25 cellular contexts compared by ENCODE assay signal in the genomic region with DNA sequence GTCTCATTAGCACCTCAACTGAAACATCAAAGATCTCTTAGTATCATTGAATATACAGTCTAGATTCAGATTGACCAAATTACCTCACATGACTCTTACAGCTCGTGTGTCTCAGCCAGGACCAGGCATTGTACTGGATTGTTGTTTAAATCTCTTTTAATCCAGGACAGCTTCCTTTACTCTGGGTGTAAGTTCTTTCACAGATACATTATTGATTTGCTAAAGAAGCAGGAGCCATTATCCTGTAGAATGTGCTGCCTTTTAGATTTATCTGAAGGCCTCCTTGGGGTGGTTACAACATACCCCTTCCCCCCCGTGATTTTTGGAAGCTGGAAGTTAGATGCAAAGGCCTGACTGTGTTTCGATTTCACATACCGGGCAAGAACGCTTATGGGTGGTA.
"Had no signal": no experiment of that assay in that cellular context is flagged by ENCODE, and none has a peak within 500 bp of the region (broad histone marks: within the 10 kb centered on the region; RNA-seq: fewer than 3 reads in every experiment).

No MANE protein-coding gene starts in this region.

- H3K27ac ChIP-seq: breast epithelium, dorsolateral prefrontal cortex, esophagus muscularis mucosa, hepatocyte, left ventricle myocardium inferior, testis had no signal

- ATAC-seq: activated CD4-positive, alpha-beta T cell treated with anti-CD3 and anti-CD28 coated beads for 36 hours; activated T-helper 17 cell treated with anti-CD3 and anti-CD28 coated beads, Interleukin-2, amount 50 U/mL, for 72 hours; effector memory CD8-positive, alpha-beta T cell; sciatic nerve; stimulated activated naive B cell treated with anti-CD40 and anti-IgM and Interleukin-4, amounts not matched to agents 10 μg/mL and 1 μg/mL and 100 μg/mL, for 72 hours had no signal

- H3K4me3 ChIP-seq: breast epithelium, dorsolateral prefrontal cortex, esophagus muscularis mucosa, hepatocyte, left ventricle myocardium inferior, testis had no signal

- DNase-seq: activated B cell treated with CpG ODN at 0.5 μM for 24 hours; activated CD4-positive, alpha-beta T cell treated with anti-CD3 and anti-CD28 coated beads for 36 hours; activated CD4-positive, alpha-beta T cell treated with anti-CD3 and anti-CD28 coated beads, Interleukin-2, amount 50 U/mL, for 48 hours; activated naive CD8-positive, alpha-beta T cell treated with anti-CD3 and anti-CD28 coated beads for 36 hours; activated T-cell treated with anti-CD3 and anti-CD28 coated beads, Interleukin-2, amount 50 U/mL, for 1 hour; dorsolateral prefrontal cortex; effector memory CD8-positive, alpha-beta T cell; glutamatergic neuron; left ventricle myocardium inferior; midbrain; nucleus accumbens; posterior cingulate gyrus; small intestine; stimulated activated naive B cell treated with anti-CD40 and anti-IgM and Interleukin-4, amounts not matched to agents 10 μg/mL and 1 μg/mL and 100 μg/mL, for 72 hours; testis; trophoblast cell had no signal

- H2AFZ ChIP-seq: hepatocyte had no signal

- H3K27me3 ChIP-seq: breast epithelium, dorsolateral prefrontal cortex, esophagus muscularis mucosa, hepatocyte, testis had no signal

- H3K27ac Mint-ChIP-seq: activated B cell treated with CpG ODN at 0.5 μM for 24 hours; activated CD4-positive, alpha-beta T cell treated with anti-CD3 and anti-CD28 coated beads for 36 hours; activated naive CD8-positive, alpha-beta T cell treated with anti-CD3 and anti-CD28 coated beads for 36 hours; activated T-helper 17 cell treated with anti-CD3 and anti-CD28 coated beads, Interleukin-2, amount 50 U/mL, for 72 hours; nephron; stimulated activated naive B cell treated with anti-CD40 and anti-IgM and Interleukin-4, amounts not matched to agents 10 μg/mL and 1 μg/mL and 100 μg/mL, for 72 hours had no signal

- H3K9me3 Mint-ChIP-seq: activated B cell treated with CpG ODN at 0.5 μM for 24 hours; activated naive CD8-positive, alpha-beta T cell treated with anti-CD3 and anti-CD28 coated beads for 36 hours; activated T-helper 17 cell treated with anti-CD3 and anti-CD28 coated beads, Interleukin-2, amount 50 U/mL, for 72 hours; central memory CD8-positive, alpha-beta T cell; effector memory CD8-positive, alpha-beta T cell; nephron; stimulated activated naive B cell treated with anti-CD40 and anti-IgM and Interleukin-4, amounts not matched to agents 10 μg/mL and 1 μg/mL and 100 μg/mL, for 72 hours had no signal

- H3K4me2 ChIP-seq: hepatocyte had no signal

- H3K4me3 Mint-ChIP-seq: activated B cell treated with CpG ODN at 0.5 μM for 24 hours; activated CD4-positive, alpha-beta T cell treated with anti-CD3 and anti-CD28 coated beads for 36 hours; activated naive CD8-positive, alpha-beta T cell treated with anti-CD3 and anti-CD28 coated beads for 36 hours; activated T-helper 17 cell treated with anti-CD3 and anti-CD28 coated beads, Interleukin-2, amount 50 U/mL, for 72 hours; central memory CD8-positive, alpha-beta T cell; effector memory CD8-positive, alpha-beta T cell; stimulated activated naive B cell treated with anti-CD40 and anti-IgM and Interleukin-4, amounts not matched to agents 10 μg/mL and 1 μg/mL and 100 μg/mL, for 72 hours had no signal

- H3K27me3 Mint-ChIP-seq: activated B cell treated with CpG ODN at 0.5 μM for 24 hours; activated CD4-positive, alpha-beta T cell treated with anti-CD3 and anti-CD28 coated beads for 36 hours; activated naive CD8-positive, alpha-beta T cell treated with anti-CD3 and anti-CD28 coated beads for 36 hours; activated T-helper 17 cell treated with anti-CD3 and anti-CD28 coated beads, Interleukin-2, amount 50 U/mL, for 72 hours; central memory CD8-positive, alpha-beta T cell; effector memory CD8-positive, alpha-beta T cell; stimulated activated naive B cell treated with anti-CD40 and anti-IgM and Interleukin-4, amounts not matched to agents 10 μg/mL and 1 μg/mL and 100 μg/mL, for 72 hours had no signal

- FAIRE-seq: colon, frontal cortex, small intestine had no signal

- H3K4me1 ChIP-seq: breast epithelium had no signal

- H3K9me3 ChIP-seq: breast epithelium, esophagus muscularis mucosa, left ventricle myocardium inferior, testis had no signal
